In genomic region chr7:71829499-71829898, GRCh38 we compare ENCODE assay signal across 21 cellular contexts.
"Had no signal": no experiment of that assay in that cellular context is flagged by ENCODE, and none has a peak within 500 bp of the region (broad histone marks: within the 10 kb centered on the region; RNA-seq: fewer than 3 reads in every experiment).

No MANE protein-coding gene starts in this region.

- DNase-seq: cortex of kidney; dorsolateral prefrontal cortex; effector CD8-positive, alpha-beta T cell; gastrocnemius medialis; heart right ventricle; hypothalamus; immature natural killer cell; left lung; lower lobe of right lung; natural killer cell; occipital lobe; pancreas; psoas muscle; retina; right lobe of liver; stimulated activated CD4-positive, alpha-beta T cell treated with anti-CD3 and anti-CD28 coated beads, Interleukin-4, amount 100 ng/mL, for 1 hour; stimulated activated CD8-positive, alpha-beta memory T cell treated with anti-CD3 and anti-CD28 coated beads, Interleukin-4, amount 100 ng/mL, for 48 hours; stimulated activated naive CD8-positive, alpha-beta T cell treated with anti-CD3 and anti-CD28 coated beads, Interleukin-15, Interleukin-2, amounts not matched to agents 100 U/mL and 50 U/mL, for 24 hours; tibial artery; upper lobe of left lung; uterus had no signal
